ENCODE assay signal across 25 cellular contexts in genomic region chr1:196493881-196494280, GRCh38.
"Had no signal": no experiment of that assay in that cellular context is flagged by ENCODE, and none has a peak within 500 bp of the region (broad histone marks: within the 10 kb centered on the region; RNA-seq: fewer than 3 reads in every experiment).

No MANE protein-coding gene starts in this region.

- H3K4me3 ChIP-seq: neural progenitor cell, ovary, psoas muscle, suprapubic skin, thoracic aorta, thyroid gland, tibial nerve, upper lobe of left lung, vagina had no signal

- H3K9ac ChIP-seq: neural progenitor cell, parathyroid adenoma had no signal

- H3K79me2 ChIP-seq: parathyroid adenoma had no signal

- ATAC-seq: naive thymus-derived CD4-positive, alpha-beta T cell; natural killer cell; psoas muscle; right cardiac atrium; sciatic nerve; stimulated activated effector memory CD8-positive, alpha-beta T cell treated with anti-CD3 and anti-CD28 coated beads, Interleukin-12 subunit alpha, Interleukin-12 subunit beta, amount 100 ng/mL, for 72 hours; stimulated activated naive B cell treated with anti-CD40 and anti-IgM and Interleukin-4, amounts not matched to agents 10 μg/mL and 1 μg/mL and 100 μg/mL, for 72 hours had no signal

- H3K4me1 ChIP-seq: neural progenitor cell, parathyroid adenoma, psoas muscle, suprapubic skin, thyroid gland, tibial nerve, upper lobe of left lung, vagina had no signal

- H3K27me3 ChIP-seq: neural progenitor cell, ovary, suprapubic skin, thyroid gland, tibial nerve, upper lobe of left lung, vagina had no signal

- H3K27ac ChIP-seq: neural progenitor cell, ovary, parathyroid adenoma, psoas muscle, suprapubic skin, thoracic aorta, thyroid gland, tibial nerve, upper lobe of left lung, vagina had no signal

- DNase-seq: naive thymus-derived CD4-positive, alpha-beta T cell; natural killer cell; occipital lobe; ovary; right cardiac atrium; small intestine; stimulated activated CD4-positive, alpha-beta T cell treated with anti-CD3 and anti-CD28 coated beads, Interleukin-15, amount 100 ng/mL, for 24 hours; stimulated activated CD4-positive, alpha-beta T cell treated with anti-CD3 and anti-CD28 coated beads, Interleukin-2, amount 100 ng/mL, for 24 hours; stimulated activated CD4-positive, alpha-beta T cell treated with anti-CD3 and anti-CD28 coated beads, Interleukin-2, amount 100 ng/mL, for 48 hours; stimulated activated CD4-positive, alpha-beta T cell treated with anti-CD3 and anti-CD28 coated beads, Interleukin-4, amount 100 ng/mL, for 24 hours; stimulated activated naive B cell treated with anti-CD40 and anti-IgM and Interleukin-4, amounts not matched to agents 10 μg/mL and 1 μg/mL and 100 μg/mL, for 72 hours; stimulated activated naive CD4-positive, alpha-beta T cell treated with Interleukin-2 at 50 U/mL for 16 hours; substantia nigra; thyroid gland had no signal

- FAIRE-seq: small intestine, urothelium cell line had no signal

- H3K9me3 ChIP-seq: ovary, psoas muscle, suprapubic skin, thoracic aorta, thyroid gland, tibial nerve, upper lobe of left lung, vagina had no signal

- H3K36me3 ChIP-seq: neural progenitor cell, ovary, suprapubic skin, thoracic aorta, thyroid gland, tibial nerve, upper lobe of left lung, vagina had no signal

- H3K4me2 ChIP-seq: neural progenitor cell had no signal

- H2AFZ ChIP-seq: neural progenitor cell, parathyroid adenoma had no signal
